Comparison of ENCODE assay signal across 8 cellular contexts in the genomic region with DNA sequence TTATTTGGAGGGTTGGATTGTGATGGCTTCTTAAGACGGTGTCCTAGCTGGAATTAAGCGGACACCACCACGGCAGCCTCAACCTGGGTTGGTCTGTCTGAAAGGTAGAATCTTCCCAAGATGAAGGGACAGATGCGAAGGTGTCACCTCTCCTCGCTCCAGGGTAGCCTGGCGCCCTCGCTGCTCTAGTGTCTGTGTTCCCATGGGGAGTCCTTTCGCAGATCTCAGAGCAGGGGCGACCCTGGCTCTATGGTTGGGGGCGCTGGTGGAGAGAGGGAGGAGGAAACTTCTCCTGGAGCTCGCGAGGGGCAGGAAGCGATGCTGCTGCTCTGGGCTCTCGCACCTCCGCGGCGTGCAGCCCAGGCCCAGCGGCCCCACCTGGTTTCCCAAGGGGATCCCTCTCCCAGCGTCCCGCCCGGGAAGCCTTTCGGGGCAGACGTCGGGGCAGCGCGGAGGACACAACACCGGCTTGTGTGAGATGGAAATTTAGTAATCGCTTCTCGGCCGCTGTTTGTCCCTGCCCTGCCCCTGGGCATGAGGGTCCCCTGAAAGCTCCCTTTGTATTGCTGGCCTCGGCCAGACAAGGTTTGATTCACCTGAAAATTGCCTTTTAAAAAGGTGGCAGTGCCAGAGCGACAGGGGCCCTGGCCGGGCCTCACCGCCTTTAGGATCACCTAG. TPM values are rescaled to one million over a fixed set of nuclear protein-coding genes. Genes with fewer than 3 reads are reported as not detected.
DNase-seq lines count a peak whose midpoint lies in the region; ATAC-seq and TF ChIP-seq lines count a peak whose summit lies in the region.

No MANE protein-coding gene starts in this region.

- H3K23ac ChIP-seq in IMR-90 (ENCODE audit: low read depth, low read length), result no peak overlapping the region

- H4K20me1 ChIP-seq in IMR-90 (ENCODE audit: insufficient read depth, low read length), result no peaks in the 10 kb centered on the region

- H4K91ac ChIP-seq in IMR-90 (ENCODE audit: insufficient read depth, low read depth, low read length), result no peak overlapping the region

- H2BK120ac ChIP-seq in IMR-90 (ENCODE audit: low read depth, low read length), result no peak overlapping the region

- WGBS in IMR-90 (ENCODE audit: extremely low coverage in 2 of 2, insufficient read length in 1 of 2), 2 experiments, result 16% methylated on average over 10 of the region's 34 CpGs; no CpG with 5 or more reads in 1 of the 2 experiments
- WGBS in esophagus, 2 donors, result 5 to 6% methylated on average over 33 to 34 of the region's 34 CpGs
- WGBS in psoas muscle, 3 donors, result 4% methylated on average over 28 to 34 of the region's 34 CpGs

- dilution Hi-C loops in IMR-90 (cut with HindIII; ENCODE audit: low sequenced_read_pairs, unreplicated experiment), result no loop called here

- H4K8ac ChIP-seq in IMR-90 (ENCODE audit: low read depth in 2 of 2, low read length in 2 of 2), result no peak overlapping the region

- H3K36me3 ChIP-seq in IMR-90 (ENCODE audit: control insufficient read depth, insufficient read depth, low read length), result no peaks in the 10 kb centered on the region
- no peaks in the 10 kb centered on the region for H3K36me3 ChIP-seq in esophagus (ENCODE audit: control insufficient read depth in 2 of 2, insufficient read depth in 2 of 2, low read length in 1 of 2)
- H3K36me3 ChIP-seq in psoas muscle (ENCODE audit: insufficient read depth in 1 of 2, low read depth in 1 of 2), result no peaks in the 10 kb centered on the region

- ATAC-seq in Right ventricle myocardium inferior (no peak), IMR-90 (ENCODE audit: low read depth) (no peak), psoas muscle (peak in 2 of 4 donors; percentile 10 to 25)

- H3K27me3 ChIP-seq in IMR-90 (ENCODE audit: control insufficient read depth, insufficient read depth, low read length) (peaks cover 48% of the 10 kb centered on the region), esophagus (ENCODE audit: control insufficient read depth in 1 of 2, insufficient read depth in 2 of 2, low read length in 2 of 2) (peaks cover 3 to 15% of the 10 kb centered on the region in 2 donors), psoas muscle (ENCODE audit: insufficient read depth in 3 of 3, low read length in 2 of 3) (peaks cover 0 to 20% (median 0%) of the 10 kb centered on the region in 3 donors)

- no peak for TF ChIP-seq POLR2A in IMR-90 (IDR thresholded peaks at IDR 0.05; ENCODE audit: low read depth, low read length)

- intact Hi-C loops in Right ventricle myocardium inferior (cut with DNase I), result loop anchor here (5.0 kb wide), 2 partner anchors 313 to 1088 kb away; no protein-coding TSS in a partner anchor
- intact Hi-C loops in cardiac septum (cut with DNase I), result loop anchor here (5.0 kb wide), 1 partner anchor 318 kb away; no protein-coding TSS in a partner anchor
- intact Hi-C loops in IMR-90 (cut with micrococcal nuclease), result loop anchor here (2.0 to 10.0 kb wide), 5 partner anchors 72 to 1805 kb away; no protein-coding TSS in a partner anchor
- intact Hi-C loops in psoas muscle (cut with DNase I), result loop anchor here (2.0 to 10.0 kb wide), 8 partner anchors 72 to 1123 kb away; partner anchors contain the start of gene RNF146 (in 1 of the 2)

- DNase-seq in Right ventricle myocardium inferior (ENCODE audit: missing footprints) (peak; percentile 61), cardiac septum (ENCODE audit: low spot score) (no peak), IMR-90 (no peak), psoas muscle (peak in 1 of 2 donors; percentile 57), MV-4-11 (lab: John Stamatoyannopoulos, UW) (no peak), NCI-H226 (no peak), epidermal melanocyte (ENCODE audit: insufficient read length, low spot score) (no peak)

- H2AK9ac ChIP-seq in IMR-90 (replicated peaks; ENCODE audit: low read depth, low read length, poor library complexity), result no peak overlapping the region

- H3K4me2 ChIP-seq in IMR-90 (ENCODE audit: low read depth, low read length), result peak overlapping the region; percentile 68; the same call in 1 of the 2 replicates

- CTCF ChIA-PET in IMR-90 (lab: Yijun Ruan, JAX), result interaction anchor here (0.9 kb wide), 1 partner anchor 35 kb away, joined by 4 read pairs; no protein-coding TSS in a partner anchor

- H3K56ac ChIP-seq in IMR-90 (ENCODE audit: extremely low read depth, insufficient read depth, low read length), result no peak overlapping the region

- H2BK15ac ChIP-seq in IMR-90 (ENCODE audit: low read depth, low read length), result no peak overlapping the region

- in situ Hi-C loops in IMR-90 (cut with MboI; ENCODE audit: low sequenced_read_pairs), result loop anchor here (25.0 kb wide), 1 partner anchor 1083 kb away; no protein-coding TSS in a partner anchor

- no TSS peak for BruUV-seq in IMR-90 (replicated peaks; lab: Mats Ljungman, UMichigan)

- H3K27ac ChIP-seq in IMR-90 (ENCODE audit: insufficient read depth, low read length) (no peak overlapping the region), esophagus (ENCODE audit: low read depth in 2 of 2, low read length in 1 of 2) (peak overlapping the region in 1 of 2 donors; percentile 23), psoas muscle (peak overlapping the region; percentile 84)

- no peak overlapping the region for H3K9ac ChIP-seq in IMR-90 (ENCODE audit: low read depth, low read length)

- no peak overlapping the region for H2AK5ac ChIP-seq in IMR-90 (ENCODE audit: low read depth, low read length)

- H3K14ac ChIP-seq in IMR-90 (replicated peaks; ENCODE audit: low read depth, low read length), result no peak overlapping the region

- TF ChIP-seq CTCF in IMR-90 (conservative IDR thresholded peaks at IDR 0.05; ENCODE audit: low read depth, low read length) (no peak), psoas muscle (IDR thresholded peaks at IDR 0.05) (no peak)

- no peak overlapping the region for H2BK5ac ChIP-seq in IMR-90 (ENCODE audit: low read depth, low read length, poor library complexity, severe bottlenecking)

- H4K5ac ChIP-seq in IMR-90 (ENCODE audit: low read depth, low read length), result no peak overlapping the region

- no peak for TF ChIP-seq RAD21 in IMR-90 (IDR thresholded peaks at IDR 0.05; ENCODE audit: low read length)

- H3K4me3 ChIP-seq in IMR-90 (ENCODE audit: insufficient read depth, low read depth, low read length), result peak overlapping the region; percentile 53; the same call in 1 of the 2 replicates
- peak overlapping the region; percentile 40 to 41 for H3K4me3 ChIP-seq in esophagus (ENCODE audit: low read depth in 1 of 2, low read length in 2 of 2)
- H3K4me3 ChIP-seq in psoas muscle, result peak overlapping the region; percentile 81

- H3K4ac ChIP-seq in IMR-90 (ENCODE audit: low read depth, low read length), result no peak overlapping the region

- peak overlapping the region; percentile 69 for H2AFZ ChIP-seq in IMR-90 (replicated peaks; ENCODE audit: low read length, poor library complexity)

- no peak overlapping the region for H2BK20ac ChIP-seq in IMR-90 (ENCODE audit: low read depth, low read length)

- H3K4me1 ChIP-seq in IMR-90 (ENCODE audit: control insufficient read depth, insufficient read depth, low read length) (no peaks in the 10 kb centered on the region; the same call in 1 of the 2 replicates), esophagus (ENCODE audit: control insufficient read depth in 2 of 2, insufficient read depth in 2 of 2, low read length in 1 of 2) (peaks cover 4 to 6% of the 10 kb centered on the region in 2 donors), psoas muscle (peaks cover 33% of the 10 kb centered on the region)

- no peaks in the 10 kb centered on the region for H3K79me1 ChIP-seq in IMR-90 (ENCODE audit: low read depth in 1 of 2, low read length in 2 of 2)

- H3K9me3 ChIP-seq in IMR-90 (ENCODE audit: control insufficient read depth, insufficient read depth, low read length) (no peaks in the 10 kb centered on the region), esophagus (ENCODE audit: control insufficient read depth in 2 of 2, insufficient read depth in 1 of 2, low read depth in 1 of 2, low read length in 1 of 2) (no peaks in the 10 kb centered on the region), psoas muscle (no peaks in the 10 kb centered on the region)

- no peaks in the 10 kb centered on the region for H3K9me1 ChIP-seq in IMR-90 (ENCODE audit: insufficient read depth, low read length)

- POLR2A ChIA-PET in IMR-90 (lab: Charles Lee; ENCODE audit: unreplicated experiment), result no interaction called here

- H3K18ac ChIP-seq in IMR-90 (ENCODE audit: low read depth, low read length), result no peak overlapping the region

TF ChIP-seq in IMR-90, 13 proteins besides CTCF, POLR2A, EP300 and RAD21 (continues in another document):
- TF ChIP-seq MXI1 (IDR thresholded peaks at IDR 0.05; ENCODE audit: borderline replicate concordance, low read depth, low read length) (no peak), CHD1 (IDR thresholded peaks at IDR 0.05; ENCODE audit: low read depth, low read length) (no peak), BHLHE40 (IDR thresholded peaks at IDR 0.05; ENCODE audit: low read depth, low read length) (no peak), USF2 (IDR thresholded peaks at IDR 0.05; ENCODE audit: low read depth, low read length) (no peak), SMC3 (IDR thresholded peaks at IDR 0.05; ENCODE audit: low read depth, low read length) (no peak), CEBPB (IDR thresholded peaks at IDR 0.05; ENCODE audit: low read depth, low read length) (no peak), MAFK (IDR thresholded peaks at IDR 0.05; ENCODE audit: low read depth, low read length) (no peak)
- TF ChIP-seq, protein P1, sequence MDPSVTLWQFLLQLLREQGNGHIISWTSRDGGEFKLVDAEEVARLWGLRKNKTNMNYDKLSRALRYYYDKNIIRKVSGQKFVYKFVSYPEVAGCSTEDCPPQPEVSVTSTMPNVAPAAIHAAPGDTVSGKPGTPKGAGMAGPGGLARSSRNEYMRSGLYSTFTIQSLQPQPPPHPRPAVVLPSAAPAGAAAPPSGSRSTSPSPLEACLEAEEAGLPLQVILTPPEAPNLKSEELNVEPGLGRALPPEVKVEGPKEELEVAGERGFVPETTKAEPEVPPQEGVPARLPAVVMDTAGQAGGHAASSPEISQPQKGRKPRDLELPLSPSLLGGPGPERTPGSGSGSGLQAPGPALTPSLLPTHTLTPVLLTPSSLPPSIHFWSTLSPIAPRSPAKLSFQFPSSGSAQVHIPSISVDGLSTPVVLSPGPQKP (IDR thresholded peaks at IDR 0.05; ENCODE audit: borderline replicate concordance, low read depth, low read length), result no peak

RNA-seq across cellular contexts. Expression of gene RSPO3, which starts 1.8 kb away (rescaled TPM):
- total RNA-seq in Right ventricle myocardium inferior (0.92 TPM), cardiac septum (1.8 TPM), IMR-90 (2012; rRNA removed) (not detected in 2 replicates), psoas muscle (10 to 100 TPM; 12.6 to 28.3 (median 25.7) TPM)
- polyA plus RNA-seq in IMR-90 (2012; rRNA removed) (not detected in 2 replicates), esophagus (1 to 10 TPM; 1.9 to 2.3 TPM), psoas muscle (10 to 100 TPM; 20.6 to 32.1 (median 27.4) TPM)
- polyA plus RNA-seq in IMR-90 (2012; cell fraction: cytosol; rRNA removed), result not detected in 2 replicates
- not detected in 2 replicates for polyA plus RNA-seq in IMR-90 (2012; cell fraction: nucleus; rRNA removed; ENCODE audit: low replicate concordance)
